In the genomic region with DNA sequence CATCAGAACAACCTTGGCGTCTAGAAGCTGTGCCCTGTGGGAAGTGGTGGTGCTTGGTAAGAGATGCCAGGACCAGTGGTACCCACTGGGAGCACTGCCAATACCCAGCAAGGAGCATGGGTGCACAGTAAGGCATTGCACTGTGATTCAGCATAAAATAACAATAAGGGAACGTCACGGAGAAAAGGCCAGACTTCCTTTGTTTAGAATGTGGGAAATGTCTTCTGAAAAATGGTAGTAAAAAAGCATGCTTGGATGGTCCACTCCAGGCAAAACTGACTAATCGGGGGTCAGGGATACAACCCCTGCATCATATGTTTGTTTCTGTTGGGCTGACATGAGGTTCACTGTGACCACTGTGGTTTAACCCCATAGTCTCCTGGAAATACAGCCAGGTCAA, we compare ENCODE assay signal across 14 cellular contexts. TPM values are rescaled to one million over a fixed set of nuclear protein-coding genes. Genes with fewer than 3 reads are reported as not detected.
A peak's percentile ranks its signal among the peaks of the same experiment; 100 is the strongest.
DNase-seq lines count a peak whose midpoint lies in the region; ATAC-seq, FAIRE-seq and TF ChIP-seq lines count a peak whose summit lies in the region.
"Had no signal": no experiment of that assay in that cellular context is flagged by ENCODE, and none has a peak within 500 bp of the region (broad histone marks: within the 10 kb centered on the region; RNA-seq: fewer than 3 reads in every experiment).

No MANE protein-coding gene starts in this region.

- DNase-seq in EH (ENCODE audit: low read depth) (peak; percentile 69), RCC 7860 (ENCODE audit: low spot score) (peak; percentile 76), dermis blood vessel endothelial cell (peak; percentile 86), osteoblast (ENCODE audit: insufficient read length, low spot score, missing footprints) (peak; percentile 21), OCI-M1 (lab: John Stamatoyannopoulos, UW) (no peak), NCI-H2081 treated with DMSO at 0.1 percent for 48 hours (lab: John Stamatoyannopoulos, UW) (no peak), SKM-1 treated with dmso at 0.1 percent for 144 hours (lab: John Stamatoyannopoulos, UW; ENCODE audit: unreplicated experiment) (no peak)
- DNase-seq: activated naive CD4-positive, alpha-beta T cell treated with Interleukin-2 at 50 U/mL for 16 hours; esophagus squamous epithelium; NCI-H446 treated with DMSO at 0.1 percent for 48 hours; stimulated activated CD4-positive, alpha-beta T cell treated with anti-CD3 and anti-CD28 coated beads, Interleukin-4, amount 100 ng/mL, for 24 hours; stimulated activated naive CD4-positive, alpha-beta T cell had no signal

- H4K20me1 ChIP-seq in osteoblast (ENCODE audit: insufficient read depth, low read length): no peaks in the 10 kb centered on the region

- TF ChIP-seq CTCF in osteoblast (IDR thresholded peaks at IDR 0.05; ENCODE audit: extremely low read depth, low read depth, low read length): no peak

- H3K4me3 ChIP-seq in osteoblast (ENCODE audit: insufficient read depth, low read length): no peak overlapping the region
- H3K4me3 ChIP-seq: esophagus squamous epithelium had no signal

- no peaks in the 10 kb centered on the region for H3K9me3 ChIP-seq in osteoblast (ENCODE audit: low read depth, low read length)
- H3K9me3 ChIP-seq: esophagus squamous epithelium had no signal

- no peak overlapping the region for H3K27ac ChIP-seq in osteoblast (ENCODE audit: low read depth, low read length)
- H3K27ac ChIP-seq: esophagus squamous epithelium had no signal

- H3K4me1 ChIP-seq in osteoblast (ENCODE audit: insufficient read depth, low read length): peaks cover 20% of the 10 kb centered on the region

- no peak overlapping the region for H2AFZ ChIP-seq in osteoblast (ENCODE audit: low read length)

- FAIRE-seq in RCC 7860 (lab: Jason Lieb, UNC): peak; percentile 41

- ATAC-seq in HG03175 (IDR thresholded peaks at IDR 0.05; ENCODE audit: unreplicated experiment): no peak

- H3K27me3 ChIP-seq in osteoblast (ENCODE audit: insufficient read depth, low read length): peaks cover 4% of the 10 kb centered on the region
- H3K27me3 ChIP-seq: esophagus squamous epithelium had no signal

- H3K79me2 ChIP-seq in osteoblast (ENCODE audit: insufficient read depth, low read length): no peaks in the 10 kb centered on the region

- H3K4me2 ChIP-seq in osteoblast (ENCODE audit: insufficient read depth, low read length): peak overlapping the region; percentile 60

- no peaks in the 10 kb centered on the region for H3K36me3 ChIP-seq in osteoblast (ENCODE audit: insufficient read depth, low read length)
- H3K36me3 ChIP-seq: esophagus squamous epithelium had no signal

RNA-seq across cellular contexts. Expression of a gene that starts 14.7 kb away (rescaled TPM):
- total RNA-seq in dermis blood vessel endothelial cell (7.2 and 9.0 TPM in 2 replicates), osteoblast (2.9 and 7.7 TPM in 2 replicates)

RNA-seq across cellular contexts. Expression of a gene that starts 46.1 kb away (rescaled TPM):
- total RNA-seq in dermis blood vessel endothelial cell (5.7 and 24.3 TPM in 2 replicates), osteoblast (not detected in 2 replicates)
- total RNA-seq: B cell had no signal

Comparison
In these comparisons a context has a peak if more than half of its experiments do, and no peak if none do; other contexts are left out.
1. DNase-seq: peak in EH (single experiment), RCC 7860 (single experiment), dermis blood vessel endothelial cell (single experiment) and osteoblast (single experiment); none in OCI-M1 (single experiment), NCI-H2081 treated with DMSO at 0.1 percent for 48 hours (single experiment) and SKM-1 treated with dmso at 0.1 percent for 144 hours (single experiment).